In genomic region chr14:94174622-94175402, GRCh38 we compare ENCODE assay signal across 8 cellular contexts. TPM values are rescaled to one million over a fixed set of nuclear protein-coding genes. Genes with fewer than 3 reads are reported as not detected.
DNase-seq lines count a peak whose midpoint lies in the region; ATAC-seq and TF ChIP-seq lines count a peak whose summit lies in the region.

No MANE protein-coding gene starts in this region.

- no peaks in the 10 kb centered on the region for H3K27me3 Mint-ChIP-seq in MCF 10A (ENCODE audit: insufficient read depth, unreplicated experiment)

- H3K9ac ChIP-seq in Loucy (ENCODE audit: low read depth, low read length, poor library complexity, severe bottlenecking), result no peak overlapping the region

- peak overlapping the region; percentile 62 for H3K4me3 ChIP-seq in Loucy (ENCODE audit: low read length, poor library complexity, severe bottlenecking)
- peak overlapping the region; percentile 76 to 82 for H3K4me3 ChIP-seq in testis

- ATAC-seq in HG03045 (IDR thresholded peaks at IDR 0.05; ENCODE audit: unreplicated experiment), result no peak

- H3K4me3 Mint-ChIP-seq in MCF 10A (ENCODE audit: unreplicated experiment), result peak overlapping the region; percentile 69

- TF ChIP-seq CTCF in Loucy (conservative IDR thresholded peaks at IDR 0.05; ENCODE audit: low read length), result no peak
- no peak for TF ChIP-seq CTCF in MCF 10A (IDR thresholded peaks at IDR 0.05; ENCODE audit: unreplicated experiment)
- no peak for TF ChIP-seq CTCF in testis (IDR thresholded peaks at IDR 0.05)

- POLR2A ChIA-PET in MCF 10A (lab: Yijun Ruan, JAX), result no interaction called here

- H3K4me1 ChIP-seq in Loucy (ENCODE audit: insufficient read depth, low read length, poor library complexity, severe bottlenecking) (peaks cover 9% of the 10 kb centered on the region), testis (peaks cover 4% of the 10 kb centered on the region)

- DNase-seq in ELF-1 (ENCODE audit: low read depth, low spot score), result peak; percentile 35
- DNase-seq in MCF 10A (ENCODE audit: unreplicated experiment), result no peak
- peak; percentile 47 for DNase-seq in testis
- DNase-seq in NCI-H526 treated with DMSO at 0.1 percent for 48 hours (lab: John Stamatoyannopoulos, UW), result no peak
- DNase-seq in HT-29 (ENCODE audit: low spot score), result no peak

- no peaks in the 10 kb centered on the region for H3K36me3 Mint-ChIP-seq in MCF 10A (ENCODE audit: insufficient read depth, unreplicated experiment)

- H3K27ac ChIP-seq in layer of hippocampus (ENCODE audit: low read depth, low read length) (peak overlapping the region; percentile 50), testis (peak overlapping the region; percentile 84 to 88)

- H3K4me2 ChIP-seq in Loucy (ENCODE audit: low read depth, low read length, poor library complexity, severe bottlenecking), result peak overlapping the region; percentile 50

- H4K20me1 ChIP-seq in Loucy (ENCODE audit: insufficient read depth, low read length, poor library complexity, severe bottlenecking), result no peaks in the 10 kb centered on the region

- H3K27me3 ChIP-seq in Loucy (ENCODE audit: insufficient read depth, low read length, poor library complexity, severe bottlenecking), result no peaks in the 10 kb centered on the region
- no peaks in the 10 kb centered on the region for H3K27me3 ChIP-seq in layer of hippocampus (ENCODE audit: control insufficient read depth, insufficient read depth, low read length)
- H3K27me3 ChIP-seq in testis, result no peaks in the 10 kb centered on the region

- BruUV-seq in MCF 10A (replicated peaks; lab: Mats Ljungman, UMichigan), result no TSS peak

- intact Hi-C loops in MCF 10A (cut with micrococcal nuclease) (no loop called here), testis (cut with DNase I; ENCODE audit: low total_unique reads) (no loop called here)

- H2AFZ ChIP-seq in Loucy (ENCODE audit: low read length), result peak overlapping the region; percentile 56; the same call in 1 of the 2 replicates

- H3K36me3 ChIP-seq in Loucy (ENCODE audit: insufficient read depth, low read length) (no peaks in the 10 kb centered on the region), testis (ENCODE audit: low read depth, missing control alignments) (no peaks in the 10 kb centered on the region)

- CTCF ChIA-PET in MCF 10A (lab: Yijun Ruan, JAX), result interaction anchor here (0.6 to 2.2 kb wide), 9 partner anchors 37 to 1283 kb away, joined by 3 to 11 read pairs (median 3); partner anchors contain the start of gene CCDC197

- H3K9me3 ChIP-seq in Loucy (ENCODE audit: insufficient read depth, low read depth, low read length), result no peaks in the 10 kb centered on the region
- H3K9me3 ChIP-seq in testis, result no peaks in the 10 kb centered on the region

- H3F3A ChIP-seq in Loucy (ENCODE audit: low read depth), result peaks cover 2% of the 10 kb centered on the region; the same call in 1 of the 2 replicates

- no peaks in the 10 kb centered on the region for H3K9me3 Mint-ChIP-seq in MCF 10A (ENCODE audit: unreplicated experiment)

- no peak for TF ChIP-seq POLR2A in testis (IDR thresholded peaks at IDR 0.05)

- no peaks in the 10 kb centered on the region for H3K9me2 ChIP-seq in Loucy (replicated peaks; ENCODE audit: low read depth, low read length)

- peaks cover 25% of the 10 kb centered on the region for H3K4me1 Mint-ChIP-seq in MCF 10A (ENCODE audit: insufficient read depth, unreplicated experiment)

- 1 to 2% methylated on average over 43 to 50 of the region's 55 CpGs for WGBS in testis, 2 donors

- H3K79me2 ChIP-seq in Loucy (ENCODE audit: insufficient read depth, low read length), result no peaks in the 10 kb centered on the region

- no peak overlapping the region for H3K27ac Mint-ChIP-seq in MCF 10A (ENCODE audit: low read depth, unreplicated experiment)

RNA-seq across cellular contexts. Expression of gene PPP4R4, which starts 0.7 kb away (rescaled TPM):
- 0.66 and 0.91 TPM in 2 replicates for total RNA-seq in MCF 10A (2022)
- total RNA-seq in testis, result 10 to 100 TPM; 24.3 to 26.7 TPM
- 15.8 TPM for polyA plus RNA-seq in testis (ENCODE audit: insufficient read depth, low read depth, low replicate concordance)
- 0.03 and 0.94 TPM in 2 replicates for total RNA-seq in HT-29 (2014; rRNA removed; shearing (Covaris generic))

RNA-seq across cellular contexts. Expression of gene IFI27L2, which starts 45.4 kb away (rescaled TPM):
- total RNA-seq in MCF 10A (2022) (44.3 and 59.3 TPM in 2 replicates), testis (100 to 1,000 TPM; 182 to 187 TPM)
- polyA plus RNA-seq in testis (ENCODE audit: insufficient read depth, low read depth, low replicate concordance), result 71.8 TPM
- 52.3 and 56.9 TPM in 2 replicates for total RNA-seq in HT-29 (2014; rRNA removed; shearing (Covaris generic))

Comparison
In these comparisons a context has a peak if more than half of its experiments do, and no peak if none do; other contexts are left out.
1. DNase-seq: peak in ELF-1 (single experiment) and testis (single experiment); none in MCF 10A (single experiment), NCI-H526 treated with DMSO at 0.1 percent for 48 hours (single experiment) and HT-29 (single experiment).
2. RNA of gene PPP4R4, which starts 0.7 kb away (total RNA-seq): 24.3 to 26.7 TPM in testis; 0.66 to 0.91 TPM in MCF 10A and 0.03 to 0.94 TPM in HT-29; every median in the first group is over 10 times any median in the second.